22 cellular contexts compared by ENCODE assay signal in the genomic region with DNA sequence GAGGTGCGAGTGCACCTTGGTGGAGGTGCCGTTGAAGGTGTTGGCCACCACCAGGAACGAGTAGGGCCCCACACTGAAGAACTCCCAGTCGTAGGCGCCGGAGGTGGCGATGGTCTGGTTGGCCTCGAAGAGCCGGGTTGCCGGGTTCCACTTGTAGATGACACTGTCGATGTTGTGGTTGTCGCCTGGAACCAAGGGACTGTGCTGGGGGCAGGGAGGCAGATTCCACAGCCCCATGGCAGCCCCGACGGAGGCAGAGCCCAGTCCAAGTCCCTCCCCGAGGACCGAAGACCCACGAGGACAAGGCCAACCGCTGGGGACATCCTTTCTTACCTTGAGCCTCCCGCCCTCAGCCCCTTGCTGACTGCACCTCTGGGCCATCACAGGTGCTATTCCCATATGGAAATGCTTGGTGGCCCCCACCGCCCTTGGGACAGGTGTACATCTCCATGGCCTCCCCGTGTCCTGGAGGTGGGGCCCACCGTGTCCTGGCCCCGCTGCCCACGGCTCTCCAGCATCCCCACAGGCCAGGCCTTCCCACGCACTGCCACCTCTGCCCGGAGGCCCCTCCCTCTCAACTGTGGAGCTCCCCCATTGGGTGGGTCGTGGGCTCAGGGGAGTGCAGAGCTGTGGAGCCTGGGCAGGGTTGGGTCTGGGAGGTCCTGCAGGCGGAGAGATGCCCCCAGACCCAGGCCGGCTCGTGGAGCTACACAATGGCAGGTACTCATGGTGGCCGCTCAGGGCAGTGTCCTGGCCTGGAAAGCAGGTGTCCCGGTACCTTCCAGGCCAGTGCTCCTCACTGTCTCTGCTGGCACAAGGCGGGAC. TPM values are rescaled to one million over a fixed set of nuclear protein-coding genes. Genes with fewer than 3 reads are reported as not detected.
A peak's percentile ranks its signal among the peaks of the same experiment; 100 is the strongest.
DNase-seq lines count a peak whose midpoint lies in the region; ATAC-seq and TF ChIP-seq lines count a peak whose summit lies in the region.
"Had no signal": no experiment of that assay in that cellular context is flagged by ENCODE, and none has a peak within 500 bp of the region (broad histone marks: within the 10 kb centered on the region; RNA-seq: fewer than 3 reads in every experiment).

No MANE protein-coding gene starts in this region.

- no peak overlapping the region for H3K27ac Mint-ChIP-seq in GM23338
- H3K27ac Mint-ChIP-seq: activated naive CD8-positive, alpha-beta T cell treated with anti-CD3 and anti-CD28 coated beads, Interleukin-2, amount 10 ng/mL, durations not matched to agents 7 days and 5 days; activated T-helper 1 cell treated with anti-CD3 and anti-CD28 coated beads, Interleukin-12 subunit alpha, Interleukin-12 subunit beta, Interleukin-2, Interleukin-4 antibody, amounts not matched to agents 30 ng/mL and 10 ng/mL and 1 ng/mL, durations not matched to agents 14 hours and 24 hours and 36 hours; CD8-positive, alpha-beta T cell; effector memory CD8-positive, alpha-beta T cell; stimulated activated naive B cell treated with anti-CD40 and anti-IgM and Interleukin-4, amounts not matched to agents 10 μg/mL and 1 μg/mL and 100 μg/mL, for 72 hours had no signal

- H3K4me2 ChIP-seq in GM23338 = no peak overlapping the region
- H3K4me2 ChIP-seq: KMS-11 had no signal

- H3K4me1 ChIP-seq in GM23338 (ENCODE audit: insufficient read depth) (no peaks in the 10 kb centered on the region), left ventricle myocardium inferior (no peaks in the 10 kb centered on the region)
- H3K4me1 ChIP-seq: thyroid gland had no signal

- H3K9me3 ChIP-seq in left ventricle myocardium inferior (replicated peaks) = no peaks in the 10 kb centered on the region
- H3K9me3 ChIP-seq: thyroid gland had no signal

- H3K27me3 ChIP-seq in GM23338 (ENCODE audit: insufficient read depth) (no peaks in the 10 kb centered on the region), left ventricle myocardium inferior (ENCODE audit: low read depth) (peaks cover 36% of the 10 kb centered on the region)
- H3K27me3 ChIP-seq: thyroid gland had no signal

- no peak overlapping the region for H3K4me3 Mint-ChIP-seq in GM23338
- H3K4me3 Mint-ChIP-seq: activated naive CD8-positive, alpha-beta T cell treated with anti-CD3 and anti-CD28 coated beads, Interleukin-2, amount 10 ng/mL, durations not matched to agents 7 days and 5 days; activated T-helper 1 cell treated with anti-CD3 and anti-CD28 coated beads, Interleukin-12 subunit alpha, Interleukin-12 subunit beta, Interleukin-2, Interleukin-4 antibody, amounts not matched to agents 30 ng/mL and 10 ng/mL and 1 ng/mL, durations not matched to agents 14 hours and 24 hours and 36 hours; CD8-positive, alpha-beta T cell; effector memory CD8-positive, alpha-beta T cell; stimulated activated naive B cell treated with anti-CD40 and anti-IgM and Interleukin-4, amounts not matched to agents 10 μg/mL and 1 μg/mL and 100 μg/mL, for 72 hours had no signal

- no peaks in the 10 kb centered on the region for H3K36me3 ChIP-seq in GM23338 (ENCODE audit: insufficient read depth)
- H3K36me3 ChIP-seq in left ventricle myocardium inferior = no peaks in the 10 kb centered on the region
- H3K36me3 ChIP-seq: thyroid gland had no signal

- H3K4me1 Mint-ChIP-seq in GM23338 = no peaks in the 10 kb centered on the region; the same call in 2 of the 3 replicates
- H3K4me1 Mint-ChIP-seq: activated naive CD8-positive, alpha-beta T cell treated with anti-CD3 and anti-CD28 coated beads, Interleukin-2, amount 10 ng/mL, durations not matched to agents 7 days and 5 days; stimulated activated naive B cell treated with anti-CD40 and anti-IgM and Interleukin-4, amounts not matched to agents 10 μg/mL and 1 μg/mL and 100 μg/mL, for 72 hours had no signal

- peaks cover 3% of the 10 kb centered on the region; the same call in 1 of the 3 replicates for H3K9me3 Mint-ChIP-seq in GM23338
- H3K9me3 Mint-ChIP-seq: activated naive CD8-positive, alpha-beta T cell treated with anti-CD3 and anti-CD28 coated beads, Interleukin-2, amount 10 ng/mL, durations not matched to agents 7 days and 5 days; activated T-helper 1 cell treated with anti-CD3 and anti-CD28 coated beads, Interleukin-12 subunit alpha, Interleukin-12 subunit beta, Interleukin-2, Interleukin-4 antibody, amounts not matched to agents 30 ng/mL and 10 ng/mL and 1 ng/mL, durations not matched to agents 14 hours and 24 hours and 36 hours; CD8-positive, alpha-beta T cell; effector memory CD8-positive, alpha-beta T cell had no signal

- H3K27ac ChIP-seq in GM23338 (ENCODE audit: low read depth) (no peak overlapping the region), left ventricle myocardium inferior (replicated peaks) (no peak overlapping the region)
- H3K27ac ChIP-seq: KMS-11, thyroid gland had no signal

- no peaks in the 10 kb centered on the region for H3K79me2 ChIP-seq in GM23338 (replicated peaks; ENCODE audit: insufficient read depth)

- H3K9me2 ChIP-seq in GM23338 (ENCODE audit: insufficient read depth) = 0 out of 2 replicates have a peak, but pooled peaks cover 8% of the 10 kb centered on the region

- no peaks in the 10 kb centered on the region for H4K20me1 ChIP-seq in GM23338 (replicated peaks; ENCODE audit: insufficient read depth)

- no peak for TF ChIP-seq CTCF in GM23338 (conservative IDR thresholded peaks at IDR 0.05; ENCODE audit: low read depth in 2 of 2)
- no peak for TF ChIP-seq CTCF in left ventricle myocardium inferior (IDR thresholded peaks at IDR 0.05; ENCODE audit: borderline replicate concordance)

- H3K4me3 ChIP-seq in GM23338 (no peak overlapping the region), left ventricle myocardium inferior (no peak overlapping the region)
- H3K4me3 ChIP-seq: thyroid gland had no signal

- no peaks in the 10 kb centered on the region for H3F3A ChIP-seq in GM23338 (replicated peaks; ENCODE audit: low read depth)

- ATAC-seq in GM23338 (peak; percentile 35), GM19463 (IDR thresholded peaks at IDR 0.05; ENCODE audit: unreplicated experiment) (no peak), GM19035 (IDR thresholded peaks at IDR 0.05; ENCODE audit: unreplicated experiment) (no peak)
- ATAC-seq: CD8-positive, alpha-beta T cell; effector memory CD8-positive, alpha-beta T cell; stimulated activated naive B cell treated with anti-CD40 and anti-IgM and Interleukin-4, amounts not matched to agents 10 μg/mL and 1 μg/mL and 100 μg/mL, for 72 hours had no signal

- intact Hi-C loops in left ventricle myocardium inferior (cut with micrococcal nuclease) = no loop called here
- intact Hi-C loops in posterior cingulate gyrus (cut with DNase I) = no loop called here

- H2AFZ ChIP-seq in GM23338 = no peak overlapping the region

- H3K27me3 Mint-ChIP-seq in GM23338 (ENCODE audit: insufficient read depth, low read depth, poor library complexity) = peaks cover 6% of the 10 kb centered on the region
- H3K27me3 Mint-ChIP-seq: stimulated activated naive B cell treated with anti-CD40 and anti-IgM and Interleukin-4, amounts not matched to agents 10 μg/mL and 1 μg/mL and 100 μg/mL, for 72 hours had no signal

- no peak for DNase-seq in GM23338 (ENCODE audit: low spot score)
- peak; percentile 0 for DNase-seq in NCI-H226
- DNase-seq in left ventricle myocardium inferior = peak; percentile 7
- peak in 6 of 10 donors; percentile 1 to 72 (median 22) for DNase-seq in posterior cingulate gyrus
- no peak for DNase-seq in NCI-H1092 treated with DMSO at 0.1 percent for 48 hours (lab: John Stamatoyannopoulos, UW)
- no peak for DNase-seq in stimulated activated CD4-positive, alpha-beta T cell treated with anti-CD3 and anti-CD28 coated beads, Interleukin-15, amount 100 ng/mL, for 24 hours
- DNase-seq: activated naive CD8-positive, alpha-beta T cell treated with anti-CD3 and anti-CD28 coated beads, Interleukin-2, amount 10 ng/mL, durations not matched to agents 7 days and 5 days; effector memory CD8-positive, alpha-beta T cell; HCEC 1CT; MV-4-11; NCI-H187; NCI-H2227 treated with DMSO at 0.1 percent for 48 hours; NCI-H82; stimulated activated naive B cell treated with anti-CD40 and anti-IgM and Interleukin-4, amounts not matched to agents 10 μg/mL and 1 μg/mL and 100 μg/mL, for 72 hours; thyroid gland had no signal

- H3K36me3 Mint-ChIP-seq in GM23338 (ENCODE audit: low read depth) = peaks cover 4% of the 10 kb centered on the region; the same call in 1 of the 3 replicates
- H3K36me3 Mint-ChIP-seq: activated naive CD8-positive, alpha-beta T cell treated with anti-CD3 and anti-CD28 coated beads, Interleukin-2, amount 10 ng/mL, durations not matched to agents 7 days and 5 days; CD8-positive, alpha-beta T cell; stimulated activated naive B cell treated with anti-CD40 and anti-IgM and Interleukin-4, amounts not matched to agents 10 μg/mL and 1 μg/mL and 100 μg/mL, for 72 hours had no signal

TF ChIP-seq in GM23338, 12 proteins besides CTCF, POLR2A, EP300 and RAD21 (continues in another document):
- TF ChIP-seq ZNF331 (CRISPR knock-in tag; IDR thresholded peaks at IDR 0.05; ENCODE audit: low read depth) (no peak), POLR2AphosphoS5 (IDR thresholded peaks at IDR 0.05; ENCODE audit: low read depth) (no peak)

RNA-seq across cellular contexts. Expression of gene KRTAP10-1, which starts 17.9 kb away (rescaled TPM):
- total RNA-seq in GM23338 (2014; rRNA removed; shearing (Covaris generic)) = not detected in 2 replicates
- not detected in 2 replicates for polyA plus RNA-seq in GM23338 (2016; fragmentation: Nextera tagmentation; extraction: Ambion mirVana)
- total RNA-seq in left ventricle myocardium inferior = not detected
- total RNA-seq: activated CD8-positive, alpha-beta memory T cell treated with anti-CD3 and anti-CD28 coated beads for 36 hours; activated naive CD8-positive, alpha-beta T cell treated with anti-CD3 and anti-CD28 coated beads, Interleukin-2, amount 10 ng/mL, durations not matched to agents 7 days and 5 days; activated T-helper 1 cell treated with anti-CD3 and anti-CD28 coated beads, Interleukin-12 subunit alpha, Interleukin-12 subunit beta, Interleukin-2, Interleukin-4 antibody, amounts not matched to agents 30 ng/mL and 10 ng/mL and 1 ng/mL, durations not matched to agents 14 hours and 24 hours and 36 hours; CD8-positive, alpha-beta T cell; HT-29; thyroid gland had no signal

RNA-seq across cellular contexts. Expression of gene KRTAP10-2, which starts 29.2 kb away (rescaled TPM):
- not detected in 2 replicates for total RNA-seq in GM23338 (2014; rRNA removed; shearing (Covaris generic))
- 0.24 TPM in 1 of 2 replicates, not detected in the other for polyA plus RNA-seq in GM23338 (2016; fragmentation: Nextera tagmentation; extraction: Ambion mirVana)
- total RNA-seq in left ventricle myocardium inferior = not detected
- total RNA-seq: activated CD8-positive, alpha-beta memory T cell treated with anti-CD3 and anti-CD28 coated beads for 36 hours; activated naive CD8-positive, alpha-beta T cell treated with anti-CD3 and anti-CD28 coated beads, Interleukin-2, amount 10 ng/mL, durations not matched to agents 7 days and 5 days; activated T-helper 1 cell treated with anti-CD3 and anti-CD28 coated beads, Interleukin-12 subunit alpha, Interleukin-12 subunit beta, Interleukin-2, Interleukin-4 antibody, amounts not matched to agents 30 ng/mL and 10 ng/mL and 1 ng/mL, durations not matched to agents 14 hours and 24 hours and 36 hours; CD8-positive, alpha-beta T cell; HT-29; thyroid gland had no signal

RNA-seq across cellular contexts. Expression of gene KRTAP10-3, which starts 36.5 kb away (rescaled TPM):
- not detected in 2 replicates for total RNA-seq in GM23338 (2014; rRNA removed; shearing (Covaris generic))
- not detected in 2 replicates for polyA plus RNA-seq in GM23338 (2016; fragmentation: Nextera tagmentation; extraction: Ambion mirVana)
- total RNA-seq in left ventricle myocardium inferior = not detected
- total RNA-seq: activated CD8-positive, alpha-beta memory T cell treated with anti-CD3 and anti-CD28 coated beads for 36 hours; activated naive CD8-positive, alpha-beta T cell treated with anti-CD3 and anti-CD28 coated beads, Interleukin-2, amount 10 ng/mL, durations not matched to agents 7 days and 5 days; activated T-helper 1 cell treated with anti-CD3 and anti-CD28 coated beads, Interleukin-12 subunit alpha, Interleukin-12 subunit beta, Interleukin-2, Interleukin-4 antibody, amounts not matched to agents 30 ng/mL and 10 ng/mL and 1 ng/mL, durations not matched to agents 14 hours and 24 hours and 36 hours; CD8-positive, alpha-beta T cell; HT-29; thyroid gland had no signal

RNA-seq across cellular contexts. Expression of gene KRTAP10-4, which starts 51.4 kb away (rescaled TPM):
- not detected in 2 replicates for total RNA-seq in GM23338 (2014; rRNA removed; shearing (Covaris generic))
- polyA plus RNA-seq in GM23338 (2016; fragmentation: Nextera tagmentation; extraction: Ambion mirVana) = not detected in 2 replicates
- not detected for total RNA-seq in left ventricle myocardium inferior
- total RNA-seq: activated CD8-positive, alpha-beta memory T cell treated with anti-CD3 and anti-CD28 coated beads for 36 hours; activated naive CD8-positive, alpha-beta T cell treated with anti-CD3 and anti-CD28 coated beads, Interleukin-2, amount 10 ng/mL, durations not matched to agents 7 days and 5 days; activated T-helper 1 cell treated with anti-CD3 and anti-CD28 coated beads, Interleukin-12 subunit alpha, Interleukin-12 subunit beta, Interleukin-2, Interleukin-4 antibody, amounts not matched to agents 30 ng/mL and 10 ng/mL and 1 ng/mL, durations not matched to agents 14 hours and 24 hours and 36 hours; CD8-positive, alpha-beta T cell; HT-29; thyroid gland had no signal

RNA-seq across cellular contexts. Expression of gene KRTAP10-5, which starts 58.3 kb away (rescaled TPM):
- not detected in 2 replicates for total RNA-seq in GM23338 (2014; rRNA removed; shearing (Covaris generic))
- not detected in 2 replicates for polyA plus RNA-seq in GM23338 (2016; fragmentation: Nextera tagmentation; extraction: Ambion mirVana)
- not detected for total RNA-seq in left ventricle myocardium inferior
- total RNA-seq: activated CD8-positive, alpha-beta memory T cell treated with anti-CD3 and anti-CD28 coated beads for 36 hours; activated naive CD8-positive, alpha-beta T cell treated with anti-CD3 and anti-CD28 coated beads, Interleukin-2, amount 10 ng/mL, durations not matched to agents 7 days and 5 days; activated T-helper 1 cell treated with anti-CD3 and anti-CD28 coated beads, Interleukin-12 subunit alpha, Interleukin-12 subunit beta, Interleukin-2, Interleukin-4 antibody, amounts not matched to agents 30 ng/mL and 10 ng/mL and 1 ng/mL, durations not matched to agents 14 hours and 24 hours and 36 hours; CD8-positive, alpha-beta T cell; HT-29 had no signal

Comparison
In these comparisons a context has a peak if more than half of its experiments do, and no peak if none do; other contexts are left out.
1. DNase-seq: peak in NCI-H226 (single experiment), left ventricle myocardium inferior (single experiment) and posterior cingulate gyrus (6 of 10); none in GM23338 (single experiment), NCI-H1092 treated with DMSO at 0.1 percent for 48 hours (single experiment) and stimulated activated CD4-positive, alpha-beta T cell treated with anti-CD3 and anti-CD28 coated beads, Interleukin-15, amount 100 ng/mL, for 24 hours (single experiment).